In the genomic region with DNA sequence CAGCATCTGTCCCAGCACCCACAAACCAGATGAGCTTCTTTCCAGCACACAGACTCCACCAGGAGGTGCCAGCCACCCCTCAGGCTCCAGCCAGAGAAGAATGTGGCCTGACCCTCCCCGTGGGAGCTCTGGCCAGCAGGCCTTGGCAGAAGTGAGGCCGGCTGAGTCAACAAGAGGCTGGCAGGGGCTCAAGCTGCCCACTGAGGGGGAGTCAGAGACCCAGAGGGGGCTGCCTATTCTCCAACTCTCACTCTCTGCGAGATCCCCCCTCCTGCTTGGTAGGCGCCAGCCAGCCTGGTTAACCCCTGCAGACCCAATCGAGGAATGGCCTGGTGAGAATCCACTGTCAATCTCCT, we compare ENCODE assay signal across 9 cellular contexts. TPM values are rescaled to one million over a fixed set of nuclear protein-coding genes. Genes with fewer than 3 reads are reported as not detected.
DNase-seq lines count a peak whose midpoint lies in the region; FAIRE-seq and TF ChIP-seq lines count a peak whose summit lies in the region.
"Had no signal": no experiment of that assay in that cellular context is flagged by ENCODE, and none has a peak within 500 bp of the region (broad histone marks: within the 10 kb centered on the region; RNA-seq: fewer than 3 reads in every experiment).

No MANE protein-coding gene starts in this region.

- no peak overlapping the region for H4K5ac ChIP-seq in H9 (ENCODE audit: insufficient read length, low read depth, low read length)

- H3K4me3 ChIP-seq in retinal pigment epithelial cell (ENCODE audit: low read length): no peak overlapping the region
- no peak overlapping the region for H3K4me3 ChIP-seq in small intestine (ENCODE audit: low read depth in 1 of 2, low read length in 2 of 2)

- no peak overlapping the region for H3T11ph ChIP-seq in H9 (ENCODE audit: low read length)

- H3K23ac ChIP-seq in H9 (ENCODE audit: insufficient read length, low read depth, low read length): no peak overlapping the region

- H3K36me3 ChIP-seq in small intestine (ENCODE audit: control insufficient read depth in 2 of 2, insufficient read depth in 2 of 2, low read length in 2 of 2): no peaks in the 10 kb centered on the region

- H2AFZ ChIP-seq in H9 (ENCODE audit: low read length): no peak overlapping the region

- no peak overlapping the region for H4K91ac ChIP-seq in H9 (ENCODE audit: insufficient read length, low read depth, low read length)

- H3K9me3 ChIP-seq in H9 (ENCODE audit: control insufficient read depth, low read depth, low read length) (no peaks in the 10 kb centered on the region), small intestine (ENCODE audit: control insufficient read depth, low read depth) (no peaks in the 10 kb centered on the region)

- no peaks in the 10 kb centered on the region for H3K79me2 ChIP-seq in H9 (ENCODE audit: insufficient read depth, low read length)

- H3K27me3 Mint-ChIP-seq in H9 (ENCODE audit: low read depth) (peaks cover 19% of the 10 kb centered on the region), mesothelial cell of epicardium (ENCODE audit: low read depth) (no peaks in the 10 kb centered on the region)

- H3K4me3 Mint-ChIP-seq in H9: no peak overlapping the region
- no peak overlapping the region for H3K4me3 Mint-ChIP-seq in mesothelial cell of epicardium
- H3K4me3 Mint-ChIP-seq: activated T-helper 17 cell treated with anti-CD3 and anti-CD28 coated beads, Interleukin-2, amount 50 U/mL, for 72 hours had no signal

- no peaks in the 10 kb centered on the region for H3K36me3 Mint-ChIP-seq in H9 (ENCODE audit: insufficient read depth in 1 of 3, low read depth in 3 of 3)
- H3K36me3 Mint-ChIP-seq in mesothelial cell of epicardium: no peaks in the 10 kb centered on the region

- H3K14ac ChIP-seq in H9 (ENCODE audit: insufficient read depth, low read length): no peak overlapping the region; the same call in 1 of the 2 replicates

- peaks cover 2% of the 10 kb centered on the region; the same call in 1 of the 2 replicates for H3K4me1 ChIP-seq in H9 (ENCODE audit: insufficient read depth, low read length)
- H3K4me1 ChIP-seq in small intestine (ENCODE audit: control insufficient read depth in 2 of 2, insufficient read depth in 1 of 2, low read depth in 1 of 2, low read length in 1 of 2): no peaks in the 10 kb centered on the region

- no peaks in the 10 kb centered on the region for H4K20me1 ChIP-seq in H9 (ENCODE audit: control insufficient read depth, insufficient read depth, insufficient read length)

- H3K9me3 Mint-ChIP-seq in H9: no peaks in the 10 kb centered on the region; a peak in 1 of 5 replicates
- H3K9me3 Mint-ChIP-seq in mesothelial cell of epicardium: no peaks in the 10 kb centered on the region
- H3K9me3 Mint-ChIP-seq: activated T-helper 17 cell treated with anti-CD3 and anti-CD28 coated beads, Interleukin-2, amount 50 U/mL, for 72 hours had no signal

- H4K8ac ChIP-seq in H9 (replicated peaks; ENCODE audit: insufficient read length, low read depth, low read length): no peak overlapping the region

- H3K4ac ChIP-seq in H9 (ENCODE audit: low read depth, low read length): no peak overlapping the region

- no peak overlapping the region for H3K4me2 ChIP-seq in H9 (ENCODE audit: insufficient read depth, insufficient read length, low read length)

- H3K27ac ChIP-seq in H9 (ENCODE audit: insufficient read length, low read depth, low read length) (no peak overlapping the region), angular gyrus (ENCODE audit: low read depth, low read length) (peak overlapping the region; percentile 79), small intestine (ENCODE audit: low read depth in 1 of 2, low read length in 1 of 2) (no peak overlapping the region)

- no peak overlapping the region for H3K56ac ChIP-seq in H9 (ENCODE audit: insufficient read length, low read depth, low read length)

- H2BK20ac ChIP-seq in H9 (ENCODE audit: low read depth, low read length, poor library complexity, severe bottlenecking): no peak overlapping the region

- H2AK5ac ChIP-seq in H9 (ENCODE audit: insufficient read length, low read length): no peak overlapping the region

- no peak overlapping the region for H2BK120ac ChIP-seq in H9 (ENCODE audit: low read depth, low read length, poor library complexity, severe bottlenecking)

- H3K23me2 ChIP-seq in H9 (ENCODE audit: insufficient read length, low read depth, low read length, poor library complexity, severe bottlenecking): peaks cover 4% of the 10 kb centered on the region

- FAIRE-seq in small intestine (lab: Jason Lieb, UNC): no peak

- H3K4me1 Mint-ChIP-seq in H9 (peaks cover 35 to 55% of the 10 kb centered on the region in 2 experiments), mesothelial cell of epicardium (peaks cover 39% of the 10 kb centered on the region)

- DNase-seq in H9 (no peak), hippocampal formation (lab: John Stamatoyannopoulos, UW) (peak; percentile 80 to 85), retinal pigment epithelial cell (ENCODE audit: low read depth) (peak; percentile 72), HCEC 1CT (no peak), mesothelial cell of epicardium (ENCODE audit: low spot score in 2 of 2, unreplicated experiment in 2 of 2) (no peak), small intestine (no peak)
- DNase-seq in activated CD4-positive, alpha-beta T cell treated with anti-CD3 and anti-CD28 coated beads, Interleukin-2, amount 50 U/mL, for 1 hour: no peak

- no peaks in the 10 kb centered on the region for H3K79me1 ChIP-seq in H9 (ENCODE audit: insufficient read depth, low read depth, low read length, poor library complexity, severe bottlenecking)

- no peak overlapping the region for H3K9ac ChIP-seq in H9 (ENCODE audit: extremely low read depth, insufficient read length, low read length)

- H2BK12ac ChIP-seq in H9 (ENCODE audit: insufficient read length, low read depth, low read length): no peak overlapping the region

- H3K27ac Mint-ChIP-seq in H9: 0 out of 7 replicates have a peak overlapping the region, but pooled peaks of 1 of the 3 experiments have one; percentile 70
- no peak overlapping the region for H3K27ac Mint-ChIP-seq in mesothelial cell of epicardium
- H3K27ac Mint-ChIP-seq: activated T-helper 17 cell treated with anti-CD3 and anti-CD28 coated beads, Interleukin-2, amount 50 U/mL, for 72 hours had no signal

- no peak overlapping the region for H2BK5ac ChIP-seq in H9 (ENCODE audit: insufficient read length, low read length)

- TF ChIP-seq CTCF in H9 (conservative IDR thresholded peaks at IDR 0.05) (0 out of 3 replicates have a peak, but pooled peaks have one; percentile 28), retinal pigment epithelial cell (conservative IDR thresholded peaks at IDR 0.05; ENCODE audit: low read depth, low read length) (peak; percentile 64), mesothelial cell of epicardium (IDR thresholded peaks at IDR 0.05; ENCODE audit: unreplicated experiment) (no peak)

- H2BK15ac ChIP-seq in H9 (ENCODE audit: low read depth, low read length): no peak overlapping the region

- H3K18ac ChIP-seq in H9 (ENCODE audit: insufficient read length, low read depth, low read length): no peak overlapping the region

- WGBS in H9 (ENCODE audit: extremely low coverage, insufficient read length, low lambda C conversion rate): no CpG with 5 or more reads among the region's 5 CpGs
- 55 to 68% (median 56%) methylated on average over 5 of the region's 5 CpGs for WGBS in small intestine, 3 donors

- no peaks in the 10 kb centered on the region for H3K27me3 ChIP-seq in H9 (ENCODE audit: insufficient read depth, low read length)
- H3K27me3 ChIP-seq in small intestine (ENCODE audit: control insufficient read depth in 2 of 2, insufficient read depth in 2 of 2, low read length in 2 of 2): no peaks in the 10 kb centered on the region

RNA-seq across cellular contexts. Expression of gene CDC42EP1, which starts 10.6 kb away (rescaled TPM):
- total RNA-seq in H9 (2021): 23.0 and 24.3 TPM in 2 replicates
- total RNA-seq in mesothelial cell of epicardium: 38.5 to 39.1 TPM (median 38.8 TPM) in 3 replicates
- 10 to 100 TPM; 19.7 to 81.5 (median 29.5) TPM for polyA plus RNA-seq in small intestine

RNA-seq across cellular contexts. Expression of gene LGALS2, which starts 30.2 kb away (rescaled TPM):
- total RNA-seq in H9 (2021) (not detected in 2 replicates), mesothelial cell of epicardium (0.43 to 0.64 TPM (median 0.54 TPM) in 3 replicates)
- 100 to 1,000 TPM; 174 to 256 (median 210) TPM for polyA plus RNA-seq in small intestine
- total RNA-seq: activated T-helper 17 cell treated with anti-CD3 and anti-CD28 coated beads, Interleukin-2, amount 50 U/mL, for 72 hours had no signal

RNA-seq across cellular contexts. Expression of gene CARD10, which starts 30.5 kb away (rescaled TPM):
- total RNA-seq in H9 (2021) (17.1 and 17.7 TPM in 2 replicates), mesothelial cell of epicardium (12.2 to 13.6 TPM (median 13.1 TPM) in 3 replicates)
- polyA plus RNA-seq in small intestine: 100 to 1,000 TPM in 2 of 3 donors, 10 to 100 TPM in 1; 48.2 to 129 (median 129) TPM

RNA-seq across cellular contexts. Expression of gene GGA1, which starts 59.0 kb away (rescaled TPM):
- total RNA-seq in H9 (2021): 56.0 and 61.7 TPM in 2 replicates
- total RNA-seq in mesothelial cell of epicardium: 96.6 to 107 TPM (median 96.6 TPM) in 3 replicates
- polyA plus RNA-seq in small intestine: 10 to 100 TPM; 44.4 to 73.2 (median 67.5) TPM

Comparison
In these comparisons a context has a peak if more than half of its experiments do, and no peak if none do; other contexts are left out.
1. DNase-seq: peak in hippocampal formation (2 of 2) and retinal pigment epithelial cell (single experiment); none in H9 (single experiment), HCEC 1CT (single experiment), mesothelial cell of epicardium (0 of 2), small intestine (single experiment) and activated CD4-positive, alpha-beta T cell treated with anti-CD3 and anti-CD28 coated beads, Interleukin-2, amount 50 U/mL, for 1 hour (single experiment).